ENCODE assay signal across 24 cellular contexts in the genomic region with DNA sequence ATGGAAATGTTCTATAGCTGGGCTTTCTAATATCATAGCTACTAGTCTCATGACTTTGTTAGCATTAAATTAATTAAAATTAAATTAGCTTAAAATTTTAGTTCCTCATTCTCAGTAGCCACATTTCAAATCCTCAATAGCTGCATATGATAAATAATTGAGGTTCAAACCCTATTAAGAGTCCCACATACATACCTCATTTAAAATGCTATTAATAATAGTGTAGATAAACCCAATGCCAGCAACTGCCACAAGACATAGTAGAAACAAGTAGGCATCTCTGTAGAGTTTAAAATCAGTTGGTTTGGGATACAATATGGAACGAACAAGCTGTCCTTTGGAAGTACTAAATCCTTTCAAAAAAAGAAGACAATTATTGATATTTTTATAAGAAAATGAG. TPM values are rescaled to one million over a fixed set of nuclear protein-coding genes. Genes with fewer than 3 reads are reported as not detected.
DNase-seq lines count a peak whose midpoint lies in the region; FAIRE-seq and TF ChIP-seq lines count a peak whose summit lies in the region.
"Had no signal": no experiment of that assay in that cellular context is flagged by ENCODE, and none has a peak within 500 bp of the region (broad histone marks: within the 10 kb centered on the region; RNA-seq: fewer than 3 reads in every experiment).

No MANE protein-coding gene starts in this region.

- DNase-seq in activated naive CD4-positive, alpha-beta T cell treated with anti-CD3 and anti-CD28 coated beads for 36 hours, result no peak
- DNase-seq in Caco-2, result no peak
- no peak for DNase-seq in activated T-cell treated with anti-CD3 and anti-CD28 coated beads, Interleukin-2, amount 50 U/mL, for 1 hour
- no peak for DNase-seq in H54 (ENCODE audit: insufficient read length, low spot score)
- no peak for DNase-seq in prostate gland (ENCODE audit: low spot score)
- DNase-seq: 8988T; ACHN; BE2C; C1 segment of cervical spinal cord; CD4-positive, alpha-beta T cell; CD8-positive, alpha-beta T cell; DMS 273 treated with DMSO at 0.1 percent for 48 hours; DMS79; DND-41; GF-D8 had no signal

- H3K4me3 Mint-ChIP-seq in activated naive CD4-positive, alpha-beta T cell treated with anti-CD3 and anti-CD28 coated beads, Interleukin-2, amount 50 U/mL, for 24 hours, result no peak overlapping the region
- no peak overlapping the region for H3K4me3 Mint-ChIP-seq in activated naive CD4-positive, alpha-beta T cell treated with anti-CD3 and anti-CD28 coated beads for 36 hours
- peak overlapping the region; percentile 27 for H3K4me3 Mint-ChIP-seq in Caco-2 (ENCODE audit: unreplicated experiment)
- H3K4me3 Mint-ChIP-seq: CD14-positive monocyte; CD4-positive, alpha-beta T cell; CD8-positive, alpha-beta T cell had no signal

- BruUV-seq in Caco-2 (replicated peaks; lab: Mats Ljungman, UMichigan), result no TSS peak

- peak overlapping the region; percentile 12 for H3K27ac Mint-ChIP-seq in activated naive CD4-positive, alpha-beta T cell treated with anti-CD3 and anti-CD28 coated beads, Interleukin-2, amount 50 U/mL, for 24 hours
- no peak overlapping the region for H3K27ac Mint-ChIP-seq in activated naive CD4-positive, alpha-beta T cell treated with anti-CD3 and anti-CD28 coated beads for 36 hours
- H3K27ac Mint-ChIP-seq in Caco-2 (ENCODE audit: unreplicated experiment), result peak overlapping the region; percentile 61
- H3K27ac Mint-ChIP-seq: CD14-positive monocyte; CD4-positive, alpha-beta T cell; CD8-positive, alpha-beta T cell had no signal

- H3K4me1 Mint-ChIP-seq in activated naive CD4-positive, alpha-beta T cell treated with anti-CD3 and anti-CD28 coated beads, Interleukin-2, amount 50 U/mL, for 24 hours, result peaks cover 8% of the 10 kb centered on the region
- H3K4me1 Mint-ChIP-seq in activated naive CD4-positive, alpha-beta T cell treated with anti-CD3 and anti-CD28 coated beads for 36 hours (ENCODE audit: low read depth), result peaks cover 2% of the 10 kb centered on the region
- peaks cover 51% of the 10 kb centered on the region for H3K4me1 Mint-ChIP-seq in Caco-2 (ENCODE audit: low read depth, unreplicated experiment)
- H3K4me1 Mint-ChIP-seq: CD14-positive monocyte had no signal

- H3K4me1 ChIP-seq in Caco-2 (peaks cover 36% of the 10 kb centered on the region), prostate gland (replicated peaks) (no peaks in the 10 kb centered on the region)
- H3K4me1 ChIP-seq: BE2C, BLaER1 had no signal

- WGBS in prostate gland, result 97% methylated on average over 1 of the region's 1 CpG

- POLR2A ChIA-PET in Caco-2 (lab: Charles Lee), result no interaction called here

- CTCF ChIA-PET in activated naive CD4-positive, alpha-beta T cell treated with anti-CD3 and anti-CD28 coated beads for 36 hours (lab: Charles Lee), result interaction anchor here (0.6 to 2.4 kb wide), 5 partner anchors 15 to 129 kb away, joined by 3 to 7 read pairs (median 4); no protein-coding TSS in a partner anchor
- CTCF ChIA-PET in Caco-2 (lab: Charles Lee), result interaction anchor here (0.7 to 1.6 kb wide), 2 partner anchors 114 to 1067 kb away, joined by 3 to 4 read pairs; no protein-coding TSS in a partner anchor

- H3K27me3 ChIP-seq in Caco-2 (replicated peaks; ENCODE audit: control insufficient read depth, insufficient read depth, low read length), result no peaks in the 10 kb centered on the region
- H3K27me3 ChIP-seq in prostate gland (replicated peaks; ENCODE audit: insufficient read depth), result no peaks in the 10 kb centered on the region
- H3K27me3 ChIP-seq: BE2C, BLaER1 had no signal

- H3K4me3 ChIP-seq in Caco-2 (ENCODE audit: low read depth, low read length), result no peak overlapping the region
- no peak overlapping the region for H3K4me3 ChIP-seq in prostate gland
- H3K4me3 ChIP-seq: BLaER1 had no signal

- H3K27me3 Mint-ChIP-seq in activated naive CD4-positive, alpha-beta T cell treated with anti-CD3 and anti-CD28 coated beads, Interleukin-2, amount 50 U/mL, for 24 hours, result no peaks in the 10 kb centered on the region
- no peaks in the 10 kb centered on the region for H3K27me3 Mint-ChIP-seq in activated naive CD4-positive, alpha-beta T cell treated with anti-CD3 and anti-CD28 coated beads for 36 hours (ENCODE audit: low read depth)
- H3K27me3 Mint-ChIP-seq in Caco-2 (ENCODE audit: insufficient read depth, unreplicated experiment), result no peaks in the 10 kb centered on the region
- H3K27me3 Mint-ChIP-seq: CD4-positive, alpha-beta T cell had no signal

- H3K36me3 ChIP-seq in Caco-2 (ENCODE audit: control insufficient read depth, insufficient read depth, low read length) (peaks cover 4% of the 10 kb centered on the region; the same call in 1 of the 2 replicates), prostate gland (no peaks in the 10 kb centered on the region)

- intact Hi-C loops in activated naive CD4-positive, alpha-beta T cell treated with anti-CD3 and anti-CD28 coated beads for 36 hours (cut with micrococcal nuclease), result no loop called here
- intact Hi-C loops in Caco-2 (cut with micrococcal nuclease; ENCODE audit: unreplicated experiment), result no loop called here
- intact Hi-C loops in prostate gland (cut with DNase I), result no loop called here

- no peaks in the 10 kb centered on the region for H3K9me3 Mint-ChIP-seq in activated naive CD4-positive, alpha-beta T cell treated with anti-CD3 and anti-CD28 coated beads, Interleukin-2, amount 50 U/mL, for 24 hours
- H3K9me3 Mint-ChIP-seq in activated naive CD4-positive, alpha-beta T cell treated with anti-CD3 and anti-CD28 coated beads for 36 hours, result no peaks in the 10 kb centered on the region
- H3K9me3 Mint-ChIP-seq in Caco-2 (ENCODE audit: unreplicated experiment), result no peaks in the 10 kb centered on the region
- H3K9me3 Mint-ChIP-seq: CD14-positive monocyte; CD4-positive, alpha-beta T cell; CD8-positive, alpha-beta T cell had no signal

- peaks cover 32% of the 10 kb centered on the region for H3K36me3 Mint-ChIP-seq in activated naive CD4-positive, alpha-beta T cell treated with anti-CD3 and anti-CD28 coated beads, Interleukin-2, amount 50 U/mL, for 24 hours
- H3K36me3 Mint-ChIP-seq in activated naive CD4-positive, alpha-beta T cell treated with anti-CD3 and anti-CD28 coated beads for 36 hours (ENCODE audit: low read depth), result peaks cover 46% of the 10 kb centered on the region
- H3K36me3 Mint-ChIP-seq in Caco-2 (ENCODE audit: insufficient read depth, unreplicated experiment), result peaks cover 97% of the 10 kb centered on the region

- TF ChIP-seq CTCF in Caco-2 (IDR thresholded peaks at IDR 0.05; ENCODE audit: insufficient read depth in 1 of 2, low read depth in 1 of 2, low read length in 1 of 2, severe bottlenecking in 1 of 2, unreplicated experiment in 1 of 2), result no peak
- TF ChIP-seq CTCF in VCaP (conservative IDR thresholded peaks at IDR 0.05), result no peak
- no peak for TF ChIP-seq CTCF in prostate gland (IDR thresholded peaks at IDR 0.05)

- no peak for FAIRE-seq in H54 (lab: Jason Lieb, UNC)
- FAIRE-seq: A204.1, G401.6, GM12891, GM19239 had no signal

- H3K27ac ChIP-seq in VCaP (peak overlapping the region; percentile 48), prostate gland (no peak overlapping the region)
- H3K27ac ChIP-seq: BLaER1 had no signal

- no peak for TF ChIP-seq POLR2A in H54 (IDR thresholded peaks at IDR 0.05; ENCODE audit: low read depth, low read length)
- TF ChIP-seq POLR2A in prostate gland (IDR thresholded peaks at IDR 0.05), result no peak

- H3K9me3 ChIP-seq in Caco-2, result no peaks in the 10 kb centered on the region
- H3K9me3 ChIP-seq in prostate gland, result no peaks in the 10 kb centered on the region
- H3K9me3 ChIP-seq: BE2C, BLaER1 had no signal

RNA-seq across cellular contexts. Expression of gene ATP13A3, which starts 39.1 kb away (rescaled TPM):
- 10 to 100 TPM; 88.4 to 92.3 TPM for total RNA-seq in activated naive CD4-positive, alpha-beta T cell treated with anti-CD3 and anti-CD28 coated beads for 36 hours
- total RNA-seq in Caco-2 (2022) (181 and 183 TPM in 2 replicates), prostate gland (10 to 100 TPM; 75.4 to 80.4 TPM)

RNA-seq across cellular contexts. Expression of gene GP5, which starts 48.6 kb away (rescaled TPM):
- under 1 TPM; 0.62 to 0.64 TPM for total RNA-seq in activated naive CD4-positive, alpha-beta T cell treated with anti-CD3 and anti-CD28 coated beads for 36 hours
- total RNA-seq in Caco-2 (2022) (0.12 and 0.25 TPM in 2 replicates), prostate gland (not detected)
- total RNA-seq: Daoy had no signal
